ENCODE assay signal across 8 cellular contexts in genomic region chr2:29000481-29000880, GRCh38. TPM values are rescaled to one million over a fixed set of nuclear protein-coding genes. Genes with fewer than 3 reads are reported as not detected.
DNase-seq lines count a peak whose midpoint lies in the region; ATAC-seq and TF ChIP-seq lines count a peak whose summit lies in the region.

No MANE protein-coding gene starts in this region.

- intact Hi-C loops in mucosa of descending colon (cut with DNase I, micrococcal nuclease), result no loop called here

- H3K9me3 ChIP-seq in mucosa of descending colon (no peaks in the 10 kb centered on the region), SJCRH30 (replicated peaks) (no peaks in the 10 kb centered on the region)

- ATAC-seq in GM19452 (IDR thresholded peaks at IDR 0.05; ENCODE audit: unreplicated experiment), result peak; percentile 93
- peak; percentile 93 for ATAC-seq in HG03442 (IDR thresholded peaks at IDR 0.05; ENCODE audit: unreplicated experiment)
- ATAC-seq in mucosa of descending colon, result peak; percentile 82

- TF ChIP-seq CTCF in mucosa of descending colon (IDR thresholded peaks at IDR 0.05) (no peak), RWPE1 (conservative IDR thresholded peaks at IDR 0.05; ENCODE audit: low read depth) (no peak)

- H3K4me3 ChIP-seq in mucosa of descending colon (no peak overlapping the region), SJCRH30 (no peak overlapping the region)

- DNase-seq in CD1c-positive myeloid dendritic cell (ENCODE audit: extremely low spot score) (peak; percentile 90), mucosa of descending colon (peak in 2 of 3 donors; percentile 46 to 78), NCI-H2171 treated with DMSO at 0.1 percent for 48 hours (lab: John Stamatoyannopoulos, UW) (no peak), RWPE1 (ENCODE audit: low spot score) (no peak), SJCRH30 (no peak)
- DNase-seq in activated CD4-positive, alpha-beta T cell treated with anti-CD3 and anti-CD28 coated beads for 48 hours, result peak; percentile 38

- CTCF ChIA-PET in RWPE1 (lab: Yijun Ruan, JAX), result no interaction called here

- H3K4me1 ChIP-seq in mucosa of descending colon (ENCODE audit: low read depth) (no peaks in the 10 kb centered on the region), SJCRH30 (peaks cover 4% of the 10 kb centered on the region; the same call in 1 of the 2 replicates)

- H3K27ac ChIP-seq in RWPE1 (no peak overlapping the region), SJCRH30 (no peak overlapping the region)

- peaks cover 3% of the 10 kb centered on the region; the same call in 1 of the 2 replicates for H3K27me3 ChIP-seq in SJCRH30

- POLR2A ChIA-PET in RWPE1 (lab: Yijun Ruan, JAX; ENCODE audit: low non-redundant PET), result no interaction called here

- no peaks in the 10 kb centered on the region for H3K36me3 ChIP-seq in mucosa of descending colon (ENCODE audit: low read depth)
- no peaks in the 10 kb centered on the region for H3K36me3 ChIP-seq in SJCRH30

RNA-seq across cellular contexts. Expression of gene TOGARAM2, which starts 19.4 kb away (rescaled TPM):
- 1 to 10 TPM in 1 of 3 donors, under 1 TPM in 2; 0.58 to 3.2 (median 0.81) TPM for total RNA-seq in mucosa of descending colon
- total RNA-seq in SJCRH30 (2014; rRNA removed; shearing (Covaris generic)), result 0.41 and 0.73 TPM in 2 replicates

Comparison
In these comparisons a context has a peak if more than half of its experiments do, and no peak if none do; other contexts are left out.
1. DNase-seq: peak in CD1c-positive myeloid dendritic cell (single experiment), activated CD4-positive, alpha-beta T cell treated with anti-CD3 and anti-CD28 coated beads for 48 hours (single experiment) and mucosa of descending colon (2 of 3); none in NCI-H2171 treated with DMSO at 0.1 percent for 48 hours (single experiment), RWPE1 (single experiment) and SJCRH30 (0 of 2).
2. Peak in every context shown above with its lines, with median percentiles within 50 percentile points of each other: ATAC-seq.